In genomic region chr6:28838289-28838633, GRCh38 we compare ENCODE assay signal across 8 cellular contexts.
DNase-seq lines count a peak whose midpoint lies in the region; ATAC-seq and TF ChIP-seq lines count a peak whose summit lies in the region.

No MANE protein-coding gene starts in this region.

- no peak overlapping the region for H3K18ac ChIP-seq in trophoblast cell (ENCODE audit: low read length)

- no peaks in the 10 kb centered on the region for H3K27me3 ChIP-seq in Loucy (ENCODE audit: insufficient read depth, low read length, poor library complexity, severe bottlenecking)
- peaks cover 31% of the 10 kb centered on the region for H3K27me3 ChIP-seq in cardiac muscle cell
- H3K27me3 ChIP-seq in trophoblast cell (ENCODE audit: insufficient read depth, low read length): no peaks in the 10 kb centered on the region

- peak overlapping the region; percentile 76 for H4K8ac ChIP-seq in trophoblast cell (ENCODE audit: low read depth, low read length)

- DNase-seq in DMS53 (lab: John Stamatoyannopoulos, UW) (peak; percentile 84), SKM-1 (lab: John Stamatoyannopoulos, UW; ENCODE audit: unreplicated experiment) (peak; percentile 79), cardiac muscle cell (ENCODE audit: low read depth in 1 of 2, low spot score in 1 of 2) (peak; percentile 71 to 75), trophoblast cell (peak; percentile 63 to 88)

- no peaks in the 10 kb centered on the region for H3K36me3 ChIP-seq in Loucy (ENCODE audit: insufficient read depth, low read length)
- H3K36me3 ChIP-seq in cardiac muscle cell: no peaks in the 10 kb centered on the region
- H3K36me3 ChIP-seq in trophoblast cell (ENCODE audit: control insufficient read depth in 1 of 2, insufficient read depth in 2 of 2, low read length in 2 of 2): no peaks in the 10 kb centered on the region
- no peaks in the 10 kb centered on the region for H3K36me3 ChIP-seq in urinary bladder (ENCODE audit: insufficient read depth)

- H2AFZ ChIP-seq in Loucy (ENCODE audit: low read length) (peak overlapping the region; percentile 82; the same call in 1 of the 2 replicates), trophoblast cell (ENCODE audit: insufficient read depth, low read length, poor library complexity) (peak overlapping the region; percentile 45)

- no peak overlapping the region for H3K4ac ChIP-seq in trophoblast cell (ENCODE audit: low read depth, low read length)

- peaks cover 20% of the 10 kb centered on the region for H3K4me1 Mint-ChIP-seq in activated naive CD8-positive, alpha-beta T cell (ENCODE audit: low read depth)

- no peak overlapping the region for H3K23ac ChIP-seq in trophoblast cell (ENCODE audit: low read length)

- peak overlapping the region; percentile 79 for H3K4me3 ChIP-seq in Loucy (ENCODE audit: low read length, poor library complexity, severe bottlenecking)
- peak overlapping the region; percentile 65 for H3K4me3 ChIP-seq in cardiac muscle cell
- H3K4me3 ChIP-seq in trophoblast cell (ENCODE audit: low read depth, low read length): peak overlapping the region; percentile 82
- H3K4me3 ChIP-seq in urinary bladder (ENCODE audit: low read depth, low read length): peak overlapping the region; percentile 64

- no peak overlapping the region for H3K14ac ChIP-seq in trophoblast cell (ENCODE audit: low read length)

- no peaks in the 10 kb centered on the region for H3K9me3 Mint-ChIP-seq in activated naive CD8-positive, alpha-beta T cell (ENCODE audit: low read depth)

- H3K4me1 ChIP-seq in Loucy (ENCODE audit: insufficient read depth, low read length, poor library complexity, severe bottlenecking) (peaks cover 16% of the 10 kb centered on the region), cardiac muscle cell (ENCODE audit: low read depth) (no peaks in the 10 kb centered on the region), trophoblast cell (ENCODE audit: control insufficient read depth in 1 of 2, insufficient read depth in 2 of 2, low read length in 2 of 2) (no peaks in the 10 kb centered on the region), urinary bladder (ENCODE audit: insufficient read depth) (no peaks in the 10 kb centered on the region)

- no peaks in the 10 kb centered on the region for H3K79me1 ChIP-seq in trophoblast cell (ENCODE audit: low read length)

- no peak overlapping the region for H2BK12ac ChIP-seq in trophoblast cell (ENCODE audit: low read length)

- H2BK120ac ChIP-seq in trophoblast cell (ENCODE audit: insufficient read depth, low read length, poor library complexity): no peak overlapping the region

- no peak overlapping the region for H2AK5ac ChIP-seq in trophoblast cell (ENCODE audit: low read length)

- peak overlapping the region; percentile 68 for H3K4me2 ChIP-seq in Loucy (ENCODE audit: low read depth, low read length, poor library complexity, severe bottlenecking)
- peak overlapping the region; percentile 99 for H3K4me2 ChIP-seq in trophoblast cell (ENCODE audit: low read length)

- no peaks in the 10 kb centered on the region for H4K20me1 ChIP-seq in Loucy (ENCODE audit: insufficient read depth, low read length, poor library complexity, severe bottlenecking)

- peak; percentile 53 for ATAC-seq in GM21825 (IDR thresholded peaks at IDR 0.05; ENCODE audit: unreplicated experiment)

- H3K27ac Mint-ChIP-seq in activated naive CD8-positive, alpha-beta T cell: peak overlapping the region; percentile 94

- H2BK5ac ChIP-seq in trophoblast cell (ENCODE audit: low read depth, low read length, poor library complexity): no peak overlapping the region

- H3F3A ChIP-seq in Loucy (ENCODE audit: low read depth): no peaks in the 10 kb centered on the region

- H3K9ac ChIP-seq in Loucy (ENCODE audit: low read depth, low read length, poor library complexity, severe bottlenecking): peak overlapping the region; percentile 55
- no peak overlapping the region for H3K9ac ChIP-seq in trophoblast cell (ENCODE audit: low read length)

- TF ChIP-seq CTCF in Loucy (conservative IDR thresholded peaks at IDR 0.05; ENCODE audit: low read length): no peak
- TF ChIP-seq CTCF in cardiac muscle cell (IDR thresholded peaks at IDR 0.05; ENCODE audit: low read depth, low read length): no peak

- H3K4me3 Mint-ChIP-seq in activated naive CD8-positive, alpha-beta T cell: peak overlapping the region; percentile 97

- no peaks in the 10 kb centered on the region for H3K36me3 Mint-ChIP-seq in activated naive CD8-positive, alpha-beta T cell

- H4K91ac ChIP-seq in trophoblast cell (ENCODE audit: low read depth, low read length): no peak overlapping the region

- WGBS in trophoblast cell (ENCODE audit: extremely low coverage, insufficient coverage, insufficient read length): no CpG with 5 or more reads among the region's 11 CpGs
- under 1% methylated on average over 11 of the region's 11 CpGs for WGBS in urinary bladder

- no peaks in the 10 kb centered on the region for H3K9me2 ChIP-seq in Loucy (replicated peaks; ENCODE audit: low read depth, low read length)

- H3K27ac ChIP-seq in cardiac muscle cell (peak overlapping the region; percentile 41), trophoblast cell (ENCODE audit: low read depth, low read length) (no peak overlapping the region), urinary bladder (ENCODE audit: low read depth) (no peak overlapping the region)

- H3K27me3 Mint-ChIP-seq in activated naive CD8-positive, alpha-beta T cell: peaks cover 21% of the 10 kb centered on the region

- no peak overlapping the region for H4K12ac ChIP-seq in trophoblast cell (ENCODE audit: low read depth, low read length)

- no peaks in the 10 kb centered on the region for H3K79me2 ChIP-seq in Loucy (ENCODE audit: insufficient read depth, low read length)
- no peaks in the 10 kb centered on the region for H3K79me2 ChIP-seq in trophoblast cell (ENCODE audit: control insufficient read depth, insufficient read depth, low read length, poor library complexity)

- H3K9me3 ChIP-seq in Loucy (ENCODE audit: insufficient read depth, low read depth, low read length): no peaks in the 10 kb centered on the region
- H3K9me3 ChIP-seq in cardiac muscle cell (ENCODE audit: low read depth): no peaks in the 10 kb centered on the region
- no peaks in the 10 kb centered on the region for H3K9me3 ChIP-seq in trophoblast cell (ENCODE audit: insufficient read depth, low read depth, low read length)
